Comparison of ENCODE assay signal across 1 cellular context in the genomic region with DNA sequence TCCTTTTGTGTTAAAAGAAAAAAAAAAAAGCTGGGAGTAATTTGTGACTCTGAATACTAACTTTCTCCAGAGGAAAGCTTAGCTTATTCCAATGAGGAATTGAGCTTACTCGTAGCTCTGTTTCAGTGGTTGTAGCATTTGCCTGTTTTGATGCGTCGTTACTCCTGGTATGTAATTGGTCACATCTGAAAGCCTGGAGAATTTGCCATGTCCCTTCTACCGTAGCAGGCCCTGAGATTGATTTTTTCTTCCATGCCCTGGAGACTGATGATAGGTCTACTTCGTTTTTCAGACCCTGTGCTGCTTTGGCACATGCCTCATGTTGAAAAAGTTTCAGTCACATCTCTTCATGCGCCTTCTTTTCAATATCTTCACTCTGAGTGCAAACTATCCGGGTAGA.
TF ChIP-seq lines count a peak whose summit lies in the region.

No MANE protein-coding gene starts in this region.

TF ChIP-seq in IMR-90, 13 proteins besides CTCF, POLR2A, EP300 and RAD21 (continued from another document):
- TF ChIP-seq MAFK (IDR thresholded peaks at IDR 0.05; ENCODE audit: low read depth, low read length) (no peak), MAZ (IDR thresholded peaks at IDR 0.05; ENCODE audit: borderline replicate concordance, low read depth, low read length) (no peak), SMC3 (IDR thresholded peaks at IDR 0.05; ENCODE audit: low read depth, low read length) (no peak), FOS (IDR thresholded peaks at IDR 0.05; ENCODE audit: low read depth, low read length) (no peak), RCOR1 (IDR thresholded peaks at IDR 0.05; ENCODE audit: insufficient replicate concordance, low read length) (no peak), BHLHE40 (IDR thresholded peaks at IDR 0.05; ENCODE audit: low read depth, low read length) (no peak), CHD1 (IDR thresholded peaks at IDR 0.05; ENCODE audit: low read depth, low read length) (no peak)
